ENCODE assay signal across 26 cellular contexts in genomic region chr16:29841631-29842030, GRCh38. TPM values are rescaled to one million over a fixed set of nuclear protein-coding genes. Genes with fewer than 3 reads are reported as not detected.
"Had no signal": no experiment of that assay in that cellular context is flagged by ENCODE, and none has a peak within 500 bp of the region (broad histone marks: within the 10 kb centered on the region; RNA-seq: fewer than 3 reads in every experiment).

No MANE protein-coding gene starts in this region.

- H3K79me2 ChIP-seq: hepatocyte had no signal

- H3K36me3 Mint-ChIP-seq: natural killer cell treated with Interleukin-12 subunit alpha and Interleukin-12 subunit beta and Interleukin-15 and Interleukin-18, amount 100 ng/mL, for 72 hours had no signal

- ATAC-seq: heart right ventricle; left cardiac atrium; left lung; lower lobe of right lung; natural killer cell treated with Interleukin-12 subunit alpha and Interleukin-12 subunit beta and Interleukin-15 and Interleukin-18, amount 100 ng/mL, for 72 hours; upper lobe of right lung had no signal

- FAIRE-seq: keratinocyte, urothelium cell line had no signal

- H3K27me3 Mint-ChIP-seq: natural killer cell treated with Interleukin-12 subunit alpha and Interleukin-12 subunit beta and Interleukin-15 and Interleukin-18, amount 100 ng/mL, for 72 hours; progenitor cell of endocrine pancreas had no signal

- H3K4me3 Mint-ChIP-seq: natural killer cell treated with Interleukin-12 subunit alpha and Interleukin-12 subunit beta and Interleukin-15 and Interleukin-18, amount 100 ng/mL, for 72 hours had no signal

- H3K9me3 Mint-ChIP-seq: natural killer cell treated with Interleukin-12 subunit alpha and Interleukin-12 subunit beta and Interleukin-15 and Interleukin-18, amount 100 ng/mL, for 72 hours had no signal

- H3K27me3 ChIP-seq: heart right ventricle, hepatocyte, left lung, right atrium auricular region, right lobe of liver, suprapubic skin, tibial artery, upper lobe of right lung had no signal

- H3K4me2 ChIP-seq: hepatocyte had no signal

- H3K9me3 ChIP-seq: heart right ventricle, left lung, lower lobe of right lung, right atrium auricular region, right lobe of liver, suprapubic skin, thoracic aorta, tibial artery, upper lobe of right lung had no signal

- H3K27ac ChIP-seq: heart right ventricle, hepatocyte, left lung, lower lobe of right lung, right atrium auricular region, right lobe of liver, skin epidermis, suprapubic skin, thoracic aorta, tibial artery, upper lobe of right lung had no signal

- H3K4me3 ChIP-seq: heart right ventricle, hepatocyte, left lung, lower lobe of right lung, right atrium auricular region, right lobe of liver, skin epidermis, suprapubic skin, thoracic aorta, tibial artery, upper lobe of right lung had no signal

- H3K27ac Mint-ChIP-seq: natural killer cell treated with Interleukin-12 subunit alpha and Interleukin-12 subunit beta and Interleukin-15 and Interleukin-18, amount 100 ng/mL, for 72 hours; progenitor cell of endocrine pancreas had no signal

- H2AFZ ChIP-seq: hepatocyte had no signal

- DNase-seq: heart right ventricle; kidney glomerular epithelial cell; left cardiac atrium; left lung; lower lobe of right lung; mammary epithelial cell; mesenchymal stem cell; nucleus accumbens; right lobe of liver; stimulated activated CD4-positive, alpha-beta T cell treated with anti-CD3 and anti-CD28 coated beads, Interleukin-12 subunit alpha, Interleukin-12 subunit beta, amount 100 ng/mL, for 4 hours; stimulated activated CD4-positive, alpha-beta T cell treated with anti-CD3 and anti-CD28 coated beads, Interleukin-15, amount 100 ng/mL, for 24 hours; stimulated activated CD4-positive, alpha-beta T cell treated with anti-CD3 and anti-CD28 coated beads, Interleukin-2, amount 100 ng/mL, for 24 hours; stimulated activated CD4-positive, alpha-beta T cell treated with anti-CD3 and anti-CD28 coated beads, Interleukin-4, amount 100 ng/mL, for 1 hour; stimulated activated naive CD4-positive, alpha-beta T cell; tibial artery; trophoblast cell; upper lobe of right lung had no signal

- H3K4me1 ChIP-seq: right atrium auricular region, right lobe of liver, suprapubic skin, tibial artery, upper lobe of right lung had no signal

RNA-seq across cellular contexts. Expression of gene PRRT2, which starts 29.6 kb away (rescaled TPM):
- polyA plus RNA-seq: keratinocyte had no signal
